ENCODE assay signal across 26 cellular contexts in the genomic region with DNA sequence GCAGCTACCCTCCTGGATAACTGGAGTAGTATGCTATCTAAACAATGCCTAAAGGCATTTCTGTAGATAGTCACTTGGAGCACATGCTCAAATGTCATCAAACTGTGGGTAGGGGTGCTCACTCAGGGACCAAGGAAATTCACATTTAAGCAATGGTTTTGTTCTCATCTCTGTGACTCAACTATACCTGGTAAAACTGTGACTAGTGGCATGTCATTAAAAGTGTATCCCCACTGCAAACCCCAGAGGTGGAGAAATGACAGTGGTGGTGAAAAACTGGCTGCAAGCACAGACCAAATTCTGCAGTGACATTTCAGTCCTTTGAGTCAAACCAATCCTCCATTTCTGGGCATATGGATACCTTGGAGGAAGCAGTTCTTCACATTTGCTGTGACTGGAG.
"Had no signal": no experiment of that assay in that cellular context is flagged by ENCODE, and none has a peak within 500 bp of the region (broad histone marks: within the 10 kb centered on the region; RNA-seq: fewer than 3 reads in every experiment).

No MANE protein-coding gene starts in this region.

- H3K4me3 Mint-ChIP-seq: activated naive CD4-positive, alpha-beta T cell treated with anti-CD3 and anti-CD28 coated beads, Interleukin-2, amount 10 ng/mL, durations not matched to agents 7 days and 5 days; central memory CD8-positive, alpha-beta T cell; dendritic cell treated with granulocyte-macrophage colony-stimulating factor and Interleukin-4, amounts not matched to agents 40 ng/mL and 50 ng/mL, for 4 days; endodermal cell; immature natural killer cell; mesothelial cell of epicardium; naive B cell; nephron progenitor cell; T-helper 1 cell treated with Interleukin-12 subunit alpha and Interleukin-12 subunit beta and Interleukin-4 antibody, amounts not matched to agents 30 μg/mL and 1 μg/mL, for 36 hours had no signal

- H3K4me1 Mint-ChIP-seq: activated naive CD4-positive, alpha-beta T cell treated with anti-CD3 and anti-CD28 coated beads, Interleukin-2, amount 10 ng/mL, durations not matched to agents 7 days and 5 days had no signal

- H3K27ac Mint-ChIP-seq: activated naive CD4-positive, alpha-beta T cell treated with anti-CD3 and anti-CD28 coated beads, Interleukin-2, amount 10 ng/mL, durations not matched to agents 7 days and 5 days; dendritic cell treated with granulocyte-macrophage colony-stimulating factor and Interleukin-4, amounts not matched to agents 40 ng/mL and 50 ng/mL, for 4 days; endodermal cell; immature natural killer cell; mesothelial cell of epicardium; naive B cell; nephron progenitor cell; progenitor cell of endocrine pancreas; T-helper 1 cell treated with Interleukin-12 subunit alpha and Interleukin-12 subunit beta and Interleukin-4 antibody, amounts not matched to agents 30 μg/mL and 1 μg/mL, for 36 hours had no signal

- H3K27me3 Mint-ChIP-seq: activated naive CD4-positive, alpha-beta T cell treated with anti-CD3 and anti-CD28 coated beads, Interleukin-2, amount 10 ng/mL, durations not matched to agents 7 days and 5 days; central memory CD8-positive, alpha-beta T cell; dendritic cell treated with granulocyte-macrophage colony-stimulating factor and Interleukin-4, amounts not matched to agents 40 ng/mL and 50 ng/mL, for 4 days; naive B cell; progenitor cell of endocrine pancreas had no signal

- DNase-seq: activated CD4-positive, alpha-beta T cell treated with anti-CD3 and anti-CD28 coated beads for 1 hour; activated CD4-positive, alpha-beta T cell treated with anti-CD3 and anti-CD28 coated beads, Interleukin-2, amount 50 U/mL, for 48 hours; activated effector memory CD4-positive, alpha-beta T cell treated with anti-CD3 and anti-CD28 coated beads, Interleukin-2, amount 50 U/mL, for 16 hours; activated naive CD4-positive, alpha-beta T cell treated with anti-CD3 and anti-CD28 coated beads, Interleukin-2, amount 10 ng/mL, durations not matched to agents 7 days and 5 days; endodermal cell; foreskin fibroblast; heart left ventricle; hypothalamus; immature natural killer cell; kidney; left colon; naive B cell; nephron progenitor cell; ovary; right lobe of liver; SK-N-SH; stimulated activated naive CD4-positive, alpha-beta T cell treated with Interleukin-2 at 50 U/mL for 16 hours; SW 1271; T1000; WERI-Rb-1 had no signal

- ATAC-seq: esophagus mucosa, heart left ventricle, left colon, right lobe of liver had no signal
